Comparison of ENCODE assay signal across 23 cellular contexts in the genomic region with DNA sequence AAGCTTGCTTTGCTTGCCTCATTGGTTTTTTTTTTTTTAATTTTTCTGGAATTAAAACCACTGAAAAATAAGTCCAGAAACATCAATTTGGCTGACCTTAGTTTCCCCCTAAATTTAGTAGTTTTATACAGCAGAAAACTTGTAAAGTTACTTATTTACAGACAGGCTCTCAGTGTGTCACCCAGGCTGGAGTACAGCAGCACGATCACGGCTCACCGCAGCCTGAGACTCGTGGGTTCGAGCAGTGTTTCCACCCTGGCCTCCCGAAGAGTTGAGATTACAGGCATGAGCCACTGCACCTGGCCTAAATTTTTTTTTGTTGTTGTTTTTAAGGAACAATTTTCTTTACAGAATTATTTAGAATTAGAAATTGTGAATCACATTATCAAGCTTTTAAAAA.
DNase-seq lines count a peak whose midpoint lies in the region; ATAC-seq, FAIRE-seq and TF ChIP-seq lines count a peak whose summit lies in the region.
"Had no signal": no experiment of that assay in that cellular context is flagged by ENCODE, and none has a peak within 500 bp of the region (broad histone marks: within the 10 kb centered on the region; RNA-seq: fewer than 3 reads in every experiment).

No MANE protein-coding gene starts in this region.

- H3K27ac Mint-ChIP-seq in CD8-positive, alpha-beta memory T cell, result no peak overlapping the region
- H3K27ac Mint-ChIP-seq: B cell; CD4-positive, CD25-positive, alpha-beta regulatory T cell; CD8-positive, alpha-beta T cell; HFFc6 had no signal

- ATAC-seq in Right ventricle myocardium superior (ENCODE audit: poor library complexity), result no peak
- ATAC-seq: CD8-positive, alpha-beta T cell; GM12878 had no signal

- H3K4me1 ChIP-seq in CD8-positive, alpha-beta memory T cell (ENCODE audit: insufficient read depth, low read length), result no peaks in the 10 kb centered on the region
- H3K4me1 ChIP-seq: BLaER1, HAP-1 had no signal

- DNase-seq in RCC 7860 (ENCODE audit: low spot score), result peak; percentile 27
- no peak for DNase-seq in epithelial cell of proximal tubule (ENCODE audit: low read depth)
- DNase-seq in kidney tubule cell (ENCODE audit: low spot score), result peak; percentile 68
- no peak for DNase-seq in Right ventricle myocardium superior
- DNase-seq in CD8-positive, alpha-beta memory T cell, result no peak
- no peak for DNase-seq in HUDEP-2 (lab: John Stamatoyannopoulos, UW; ENCODE audit: unreplicated experiment in 76 of 76)
- no peak for DNase-seq in stimulated activated CD4-positive, alpha-beta T cell treated with anti-CD3 and anti-CD28 coated beads, Interleukin-4, amount 100 ng/mL, for 4 hours
- DNase-seq: CD4-positive, CD25-positive, alpha-beta regulatory T cell; CD8-positive, alpha-beta T cell; DMS 273 treated with DMSO at 0.1 percent for 48 hours; DMS79; EL; GDM1; GOT3; HFFc6 had no signal

- intact Hi-C loops in Right ventricle myocardium superior (cut with DNase I), result no loop called here

- no peak overlapping the region for H3K4me3 Mint-ChIP-seq in CD8-positive, alpha-beta memory T cell
- H3K4me3 Mint-ChIP-seq: B cell; CD4-positive, CD25-positive, alpha-beta regulatory T cell; CD8-positive, alpha-beta T cell; HFFc6 had no signal

- POLR2A ChIA-PET in CD8-positive, alpha-beta memory T cell (lab: Charles Lee), result interaction anchor here (0.7 kb wide), 1 partner anchor 56 kb away, joined by 5 read pairs; no protein-coding TSS in a partner anchor

- CTCF ChIA-PET in CD8-positive, alpha-beta memory T cell (lab: Charles Lee), result no interaction called here

- H3K4me1 Mint-ChIP-seq in CD8-positive, alpha-beta memory T cell, result no peaks in the 10 kb centered on the region
- H3K4me1 Mint-ChIP-seq: B cell; CD4-positive, CD25-positive, alpha-beta regulatory T cell had no signal

- H3K27me3 ChIP-seq in CD8-positive, alpha-beta memory T cell (ENCODE audit: insufficient read depth, low read length, poor library complexity, severe bottlenecking), result no peaks in the 10 kb centered on the region
- H3K27me3 ChIP-seq: BLaER1 had no signal

- no peaks in the 10 kb centered on the region for H3K9me3 Mint-ChIP-seq in CD8-positive, alpha-beta memory T cell
- H3K9me3 Mint-ChIP-seq: CD8-positive, alpha-beta T cell had no signal

- H3K27ac ChIP-seq in CD8-positive, alpha-beta memory T cell (ENCODE audit: low read depth, low read length), result no peak overlapping the region
- H3K27ac ChIP-seq: BLaER1, C4-2B had no signal

- no peaks in the 10 kb centered on the region for H3K36me3 ChIP-seq in CD8-positive, alpha-beta memory T cell (ENCODE audit: insufficient read depth, low read length)
- H3K36me3 ChIP-seq: BLaER1, HAP-1 had no signal

- TF ChIP-seq CTCF in epithelial cell of proximal tubule (conservative IDR thresholded peaks at IDR 0.05; ENCODE audit: low read depth, low read length), result no peak

- H3K27me3 Mint-ChIP-seq in CD8-positive, alpha-beta memory T cell, result peaks cover 9 to 33% of the 10 kb centered on the region in 2 donors

- peak; percentile 84 for FAIRE-seq in RCC 7860 (lab: Jason Lieb, UNC)
- FAIRE-seq: D721Med, GM12878, GM18507, H54 had no signal

- no peaks in the 10 kb centered on the region for H3K9me3 ChIP-seq in CD8-positive, alpha-beta memory T cell (ENCODE audit: low read length)
- H3K9me3 ChIP-seq: HAP-1 had no signal

- peak overlapping the region; percentile 13 for H3K4me3 ChIP-seq in epithelial cell of proximal tubule (ENCODE audit: low read depth, low read length)
- H3K4me3 ChIP-seq in CD8-positive, alpha-beta memory T cell (ENCODE audit: low read length), result no peak overlapping the region
- H3K4me3 ChIP-seq: BLaER1, GM12878, HAP-1 had no signal

- H3K36me3 Mint-ChIP-seq in CD8-positive, alpha-beta memory T cell, result no peaks in the 10 kb centered on the region
- H3K36me3 Mint-ChIP-seq: CD4-positive, CD25-positive, alpha-beta regulatory T cell; CD8-positive, alpha-beta T cell had no signal

Comparison
In these comparisons a context has a peak if more than half of its experiments do, and no peak if none do; other contexts are left out.
1. DNase-seq: peak in RCC 7860 (single experiment) and kidney tubule cell (single experiment); none in epithelial cell of proximal tubule (single experiment), Right ventricle myocardium superior (single experiment), CD8-positive, alpha-beta memory T cell (0 of 5), HUDEP-2 (0 of 76) and stimulated activated CD4-positive, alpha-beta T cell treated with anti-CD3 and anti-CD28 coated beads, Interleukin-4, amount 100 ng/mL, for 4 hours (0 of 2).